In genomic region chr18:32158108-32158624, GRCh38 we compare ENCODE assay signal across 8 cellular contexts. TPM values are rescaled to one million over a fixed set of nuclear protein-coding genes. Genes with fewer than 3 reads are reported as not detected.
A peak's percentile ranks its signal among the peaks of the same experiment; 100 is the strongest.
DNase-seq lines count a peak whose midpoint lies in the region; ATAC-seq and TF ChIP-seq lines count a peak whose summit lies in the region.

No MANE protein-coding gene starts in this region.

- H3K27me3 ChIP-seq in BE2C, result no peaks in the 10 kb centered on the region

- no peaks in the 10 kb centered on the region for H3K36me3 ChIP-seq in BE2C

- H3K9me3 ChIP-seq in BE2C, result no peaks in the 10 kb centered on the region

- peak; percentile 95 for ATAC-seq in HG03378 (IDR thresholded peaks at IDR 0.05; ENCODE audit: unreplicated experiment)
- peak; percentile 80 to 83 for ATAC-seq in activated CD4-positive, CD25-positive, alpha-beta regulatory T cell treated with anti-CD3 and anti-CD28 coated beads, Interleukin-2, amount 50 U/mL, for 24 hours

- TF ChIP-seq CTCF in BE2C (IDR thresholded peaks at IDR 0.05; ENCODE audit: low read depth, low read length), result peak; percentile 71

- 0 out of 2 replicates have a peak overlapping the region, but pooled peaks have one; percentile 15 for H3K4me3 ChIP-seq in BE2C (ENCODE audit: low read depth, low read length)

- DNase-seq in BE2C, result peak; percentile 61
- DNase-seq in GM19238 (ENCODE audit: insufficient read length, low spot score), result peak; percentile 37
- peak; percentile 93 for DNase-seq in NCI-H345 (lab: John Stamatoyannopoulos, UW)
- peak; percentile 31 to 63 for DNase-seq in cerebellar nuclear complex (lab: John Stamatoyannopoulos, UW)
- DNase-seq in kidney tubule cell (ENCODE audit: low spot score), result peak; percentile 83
- peak; percentile 54 for DNase-seq in stimulated activated CD4-positive, alpha-beta T cell treated with anti-CD3 and anti-CD28 coated beads, Interleukin-2, amount 100 ng/mL, for 4 hours (ENCODE audit: low read depth)

- H3K4me1 ChIP-seq in BE2C, result no peaks in the 10 kb centered on the region

RNA-seq across cellular contexts. Expression of gene MEP1B, which starts 31.7 kb away (rescaled TPM):
- not detected for polyA plus RNA-seq in BE2C (2012; ENCODE audit: insufficient read depth, insufficient read length, low read depth)

Comparison
In these comparisons a context has a peak if more than half of its experiments do, and no peak if none do; other contexts are left out.
1. Peak in every context shown above with its lines: DNase-seq, ATAC-seq and H3K4me3 ChIP-seq.
2. DNase-seq: peak in every context shown above with its lines; median percentile 93 in NCI-H345; 83 in kidney tubule cell; 61 in BE2C; 54 in stimulated activated CD4-positive, alpha-beta T cell treated with anti-CD3 and anti-CD28 coated beads, Interleukin-2, amount 100 ng/mL, for 4 hours; 47 in cerebellar nuclear complex; 37 in GM19238.